In genomic region chr10:18214692-18215563, GRCh38 we compare ENCODE assay signal across 1 cellular context.
TF ChIP-seq lines count a peak whose summit lies in the region.

No MANE protein-coding gene starts in this region.

TF ChIP-seq in GM23338, 12 proteins besides CTCF, POLR2A, EP300 and RAD21 (continued from another document):
- TF ChIP-seq ZNF462 (CRISPR knock-in tag; IDR thresholded peaks at IDR 0.05): no peak
